In genomic region chr13:80141114-80141849, GRCh38 we compare ENCODE assay signal across 11 cellular contexts.
DNase-seq lines count a peak whose midpoint lies in the region; ATAC-seq and TF ChIP-seq lines count a peak whose summit lies in the region.
"Had no signal": no experiment of that assay in that cellular context is flagged by ENCODE, and none has a peak within 500 bp of the region (broad histone marks: within the 10 kb centered on the region; RNA-seq: fewer than 3 reads in every experiment).

No MANE protein-coding gene starts in this region.

- H3K23ac ChIP-seq in neuronal stem cell (ENCODE audit: low read depth, low read length, poor library complexity), result no peak overlapping the region

- H3K18ac ChIP-seq in neuronal stem cell (ENCODE audit: low read length), result peak overlapping the region; percentile 15

- peak overlapping the region; percentile 60 for H2AFZ ChIP-seq in neuronal stem cell (ENCODE audit: low read length)

- POLR2A ChIA-PET in AG04449 (lab: Yijun Ruan, JAX) (no interaction called here), WTC11 (lab: Charles Lee) (no interaction called here)

- no peak overlapping the region for H2BK12ac ChIP-seq in neuronal stem cell (ENCODE audit: low read length)

- no peak overlapping the region for H3K14ac ChIP-seq in neuronal stem cell (ENCODE audit: low read length)

- CTCF ChIA-PET in AG04449 (lab: Yijun Ruan, JAX), result interaction anchor here (1.6 kb wide), 1 partner anchor 19 kb away, joined by 5 read pairs; no protein-coding TSS in a partner anchor
- CTCF ChIA-PET in WTC11 (lab: Charles Lee), result no interaction called here

- no peak overlapping the region for H3K9ac ChIP-seq in neuronal stem cell (ENCODE audit: low read depth, low read length, poor library complexity)

- peaks cover 20% of the 10 kb centered on the region for H3K4me1 Mint-ChIP-seq in WTC11

- H3K4me3 ChIP-seq in AG04449 (ENCODE audit: low read depth, low read length) (no peak overlapping the region), gastroesophageal sphincter (no peak overlapping the region), neuronal stem cell (ENCODE audit: low read length in 2 of 2) (no peak overlapping the region)

- no peak overlapping the region for H2AK5ac ChIP-seq in neuronal stem cell (ENCODE audit: low read depth, low read length)

- H3K9me3 ChIP-seq in gastroesophageal sphincter (no peaks in the 10 kb centered on the region), neuronal stem cell (replicated peaks in 1 of 2; ENCODE audit: control insufficient read depth in 2 of 2, insufficient read depth in 1 of 2, low read depth in 1 of 2, low read length in 2 of 2) (no peaks in the 10 kb centered on the region)

- no peaks in the 10 kb centered on the region for H3K27me3 Mint-ChIP-seq in WTC11 (ENCODE audit: low read depth)

- H3K4ac ChIP-seq in neuronal stem cell (ENCODE audit: low read length), result no peak overlapping the region

- H4K8ac ChIP-seq in neuronal stem cell (ENCODE audit: low read depth, low read length), result no peak overlapping the region

- peaks cover 0 to 32% (median 0%) of the 10 kb centered on the region in 3 donors for H3K4me1 ChIP-seq in gastroesophageal sphincter
- peaks cover 10 to 16% of the 10 kb centered on the region in 2 donors for H3K4me1 ChIP-seq in neuronal stem cell (ENCODE audit: control insufficient read depth in 2 of 2, insufficient read depth in 1 of 2, low read depth in 1 of 2, low read length in 2 of 2)

- no peak overlapping the region for H2BK5ac ChIP-seq in neuronal stem cell (ENCODE audit: low read length)

- H3K27me3 ChIP-seq in gastroesophageal sphincter, result no peaks in the 10 kb centered on the region
- no peaks in the 10 kb centered on the region for H3K27me3 ChIP-seq in neuronal stem cell (ENCODE audit: control insufficient read depth in 3 of 3, insufficient read depth in 3 of 3, low read depth in 1 of 3, low read length in 3 of 3)

- TF ChIP-seq CTCF in AG04449 (IDR thresholded peaks at IDR 0.05; ENCODE audit: insufficient read depth, low read length, missing control alignments) (no peak), WTC11 (IDR thresholded peaks at IDR 0.05) (no peak), gastroesophageal sphincter (IDR thresholded peaks at IDR 0.05) (no peak)

- no peak overlapping the region for H2BK15ac ChIP-seq in neuronal stem cell (ENCODE audit: low read length)

- no peak overlapping the region for H3K4me2 ChIP-seq in neuronal stem cell (ENCODE audit: insufficient read depth, low read length, poor library complexity, severe bottlenecking)

- no peaks in the 10 kb centered on the region for H3K36me3 Mint-ChIP-seq in WTC11
- H3K36me3 Mint-ChIP-seq: activated naive CD4-positive, alpha-beta T cell treated with anti-CD3 and anti-CD28 coated beads, Interleukin-2, amount 50 U/mL, for 72 hours had no signal

- H3K36me3 ChIP-seq in gastroesophageal sphincter (no peaks in the 10 kb centered on the region), neuronal stem cell (replicated peaks in 1 of 2; ENCODE audit: control insufficient read depth in 2 of 2, insufficient read depth in 2 of 2, low read length in 2 of 2) (no peaks in the 10 kb centered on the region)

- H3K27ac ChIP-seq in gastroesophageal sphincter, result peak overlapping the region in 2 of 4 donors; percentile 40 to 42
- no peak overlapping the region for H3K27ac ChIP-seq in neuronal stem cell (replicated peaks; ENCODE audit: low read length)

- H4K91ac ChIP-seq in neuronal stem cell (ENCODE audit: low read depth, low read length, poor library complexity), result no peak overlapping the region

- no peak overlapping the region for H3K4me3 Mint-ChIP-seq in WTC11

- H2BK120ac ChIP-seq in neuronal stem cell (ENCODE audit: low read depth, low read length), result no peak overlapping the region

- H3K27ac Mint-ChIP-seq in WTC11, result 0 out of 2 replicates have a peak overlapping the region, but pooled peaks have one; percentile 40
- H3K27ac Mint-ChIP-seq: activated naive CD4-positive, alpha-beta T cell treated with anti-CD3 and anti-CD28 coated beads, Interleukin-2, amount 50 U/mL, for 72 hours had no signal

- no peak for TF ChIP-seq EP300 in gastroesophageal sphincter (IDR thresholded peaks at IDR 0.05)

- WGBS in gastroesophageal sphincter (ENCODE audit: low coverage in 1 of 2), 2 donors, result 38 to 39% methylated on average over 7 of the region's 7 CpGs
- no CpG with 5 or more reads among the region's 7 CpGs for WGBS in neuronal stem cell (ENCODE audit: extremely low coverage in 2 of 2, insufficient read length in 2 of 2, insufficient replicate concordance in 1 of 2), 2 donors

- no peaks in the 10 kb centered on the region for H3K79me1 ChIP-seq in neuronal stem cell (ENCODE audit: low read depth, low read length)

- ATAC-seq in WTC11, result peak; percentile 90
- ATAC-seq in gastroesophageal sphincter, result peak; percentile 50
- ATAC-seq in HG02981 (IDR thresholded peaks at IDR 0.05; ENCODE audit: unreplicated experiment), result no peak
- ATAC-seq: activated naive CD4-positive, alpha-beta T cell treated with anti-CD3 and anti-CD28 coated beads, Interleukin-2, amount 50 U/mL, for 72 hours had no signal

- DNase-seq in AG04449 (ENCODE audit: low read depth, low spot score) (peak; percentile 49), WTC11 (ENCODE audit: low spot score) (no peak), neuronal stem cell (ENCODE audit: low spot score) (no peak), KG1 (lab: John Stamatoyannopoulos, UW) (no peak), NCI-H2196 treated with DMSO at 0.1 percent for 48 hours (lab: John Stamatoyannopoulos, UW; ENCODE audit: unreplicated experiment) (no peak), H4 (ENCODE audit: low spot score) (no peak)
- DNase-seq: NCI-H2227 treated with DMSO at 0.1 percent for 48 hours; stimulated activated CD4-positive, alpha-beta T cell treated with anti-CD3 and anti-CD28 coated beads, Interleukin-4, amount 100 ng/mL, for 4 hours had no signal

- no peak for TF ChIP-seq POLR2A in gastroesophageal sphincter (IDR thresholded peaks at IDR 0.05)

- no peaks in the 10 kb centered on the region for H3K9me3 Mint-ChIP-seq in WTC11
- H3K9me3 Mint-ChIP-seq: activated naive CD4-positive, alpha-beta T cell treated with anti-CD3 and anti-CD28 coated beads, Interleukin-2, amount 50 U/mL, for 72 hours had no signal

TF ChIP-seq in WTC11, 78 proteins besides CTCF, POLR2A, EP300 and RAD21 (continues in another document):
- TF ChIP-seq ARID4B (CRISPR knock-in tag; IDR thresholded peaks at IDR 0.05; ENCODE audit: borderline replicate concordance), result no peak
- TF ChIP-seq, protein P1, sequence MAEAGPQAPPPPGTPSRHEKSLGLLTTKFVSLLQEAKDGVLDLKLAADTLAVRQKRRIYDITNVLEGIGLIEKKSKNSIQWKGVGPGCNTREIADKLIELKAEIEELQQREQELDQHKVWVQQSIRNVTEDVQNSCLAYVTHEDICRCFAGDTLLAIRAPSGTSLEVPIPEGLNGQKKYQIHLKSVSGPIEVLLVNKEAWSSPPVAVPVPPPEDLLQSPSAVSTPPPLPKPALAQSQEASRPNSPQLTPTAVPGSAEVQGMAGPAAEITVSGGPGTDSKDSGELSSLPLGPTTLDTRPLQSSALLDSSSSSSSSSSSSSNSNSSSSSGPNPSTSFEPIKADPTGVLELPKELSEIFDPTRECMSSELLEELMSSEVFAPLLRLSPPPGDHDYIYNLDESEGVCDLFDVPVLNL (CRISPR knock-in tag; IDR thresholded peaks at IDR 0.05; ENCODE audit: borderline replicate concordance, low read depth), result no peak
- TF ChIP-seq SP1 (CRISPR knock-in tag; conservative IDR thresholded peaks at IDR 0.05), result no peak
- TF ChIP-seq, protein P2, sequence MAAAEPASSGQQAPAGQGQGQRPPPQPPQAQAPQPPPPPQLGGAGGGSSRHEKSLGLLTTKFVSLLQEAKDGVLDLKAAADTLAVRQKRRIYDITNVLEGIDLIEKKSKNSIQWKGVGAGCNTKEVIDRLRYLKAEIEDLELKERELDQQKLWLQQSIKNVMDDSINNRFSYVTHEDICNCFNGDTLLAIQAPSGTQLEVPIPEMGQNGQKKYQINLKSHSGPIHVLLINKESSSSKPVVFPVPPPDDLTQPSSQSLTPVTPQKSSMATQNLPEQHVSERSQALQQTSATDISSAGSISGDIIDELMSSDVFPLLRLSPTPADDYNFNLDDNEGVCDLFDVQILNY (CRISPR knock-in tag; IDR thresholded peaks at IDR 0.05), result no peak
- TF ChIP-seq NFE2L1 (CRISPR knock-in tag; IDR thresholded peaks at IDR 0.05), result no peak
- TF ChIP-seq, protein P3, sequence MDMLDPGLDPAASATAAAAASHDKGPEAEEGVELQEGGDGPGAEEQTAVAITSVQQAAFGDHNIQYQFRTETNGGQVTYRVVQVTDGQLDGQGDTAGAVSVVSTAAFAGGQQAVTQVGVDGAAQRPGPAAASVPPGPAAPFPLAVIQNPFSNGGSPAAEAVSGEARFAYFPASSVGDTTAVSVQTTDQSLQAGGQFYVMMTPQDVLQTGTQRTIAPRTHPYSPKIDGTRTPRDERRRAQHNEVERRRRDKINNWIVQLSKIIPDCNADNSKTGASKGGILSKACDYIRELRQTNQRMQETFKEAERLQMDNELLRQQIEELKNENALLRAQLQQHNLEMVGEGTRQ (CRISPR knock-in tag; IDR thresholded peaks at IDR 0.05), result no peak
